23 cellular contexts compared by ENCODE assay signal in the genomic region with DNA sequence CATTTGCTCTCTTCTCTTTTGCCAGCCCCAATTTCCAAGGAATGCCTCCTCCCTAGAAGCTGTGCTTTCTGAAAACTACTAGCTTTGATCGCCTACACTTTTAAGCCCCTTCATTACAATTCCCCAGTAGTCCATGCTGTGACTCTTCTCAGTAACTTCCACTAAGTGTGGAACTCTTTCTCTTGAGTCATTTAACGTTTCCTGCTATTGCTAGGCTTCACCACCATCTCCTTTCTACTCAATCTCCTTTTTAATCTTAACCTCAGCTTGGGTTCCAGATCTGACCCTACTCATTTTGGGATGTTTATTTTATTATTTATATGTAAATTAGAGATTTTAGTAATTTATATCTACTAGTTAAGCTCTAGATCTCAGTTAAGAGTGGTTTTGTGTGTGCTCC.
"Had no signal": no experiment of that assay in that cellular context is flagged by ENCODE, and none has a peak within 500 bp of the region (broad histone marks: within the 10 kb centered on the region; RNA-seq: fewer than 3 reads in every experiment).

No MANE protein-coding gene starts in this region.

- DNase-seq: colonic mucosa; cortex of kidney; dermis blood vessel endothelial cell; dorsolateral prefrontal cortex; effector CD4-positive, alpha-beta T cell; effector CD8-positive, alpha-beta T cell; effector memory CD4-positive, alpha-beta T cell; effector memory CD8-positive, alpha-beta T cell; erythroblast; esophagus squamous epithelium; foreskin keratinocyte; foreskin melanocyte; gastrocnemius medialis; head of caudate nucleus; heart left ventricle; heart right ventricle had no signal

- H3K4me3 ChIP-seq: colonic mucosa, coronary artery, dorsolateral prefrontal cortex, esophagus muscularis mucosa, esophagus squamous epithelium, gastrocnemius medialis, gastroesophageal sphincter, heart left ventricle, heart right ventricle, hepatocyte had no signal

- ATAC-seq: effector memory CD8-positive, alpha-beta T cell; esophagus mucosa; foreskin keratinocyte; gastrocnemius medialis; gastroesophageal sphincter; heart left ventricle; heart right ventricle had no signal

- H3K4me3 Mint-ChIP-seq: dendritic cell treated with granulocyte-macrophage colony-stimulating factor and Interleukin-4, amounts not matched to agents 40 ng/mL and 50 ng/mL, for 4 days; effector memory CD8-positive, alpha-beta T cell had no signal

- H3K27me3 ChIP-seq: colonic mucosa, esophagus muscularis mucosa, esophagus squamous epithelium, foreskin keratinocyte, gastrocnemius medialis, gastroesophageal sphincter, heart right ventricle, hepatocyte had no signal

- H3K27ac ChIP-seq: colonic mucosa, coronary artery, dorsolateral prefrontal cortex, epithelial cell of prostate, esophagus muscularis mucosa, esophagus squamous epithelium, foreskin keratinocyte, gastrocnemius medialis, gastroesophageal sphincter, heart left ventricle, heart right ventricle, hepatocyte had no signal

- H3K36me3 ChIP-seq: colonic mucosa, esophagus muscularis mucosa, esophagus squamous epithelium, gastrocnemius medialis, gastroesophageal sphincter, heart left ventricle, heart right ventricle had no signal

- H3K4me1 ChIP-seq: colonic mucosa, esophagus muscularis mucosa, esophagus squamous epithelium, foreskin keratinocyte, gastrocnemius medialis, gastroesophageal sphincter, heart left ventricle, heart right ventricle had no signal

- H3K9me3 Mint-ChIP-seq: dendritic cell treated with granulocyte-macrophage colony-stimulating factor and Interleukin-4, amounts not matched to agents 40 ng/mL and 50 ng/mL, for 4 days had no signal

- H3K27me3 Mint-ChIP-seq: dendritic cell treated with granulocyte-macrophage colony-stimulating factor and Interleukin-4, amounts not matched to agents 40 ng/mL and 50 ng/mL, for 4 days; effector memory CD8-positive, alpha-beta T cell had no signal

- H3K9me3 ChIP-seq: colonic mucosa, esophagus muscularis mucosa, esophagus squamous epithelium, gastrocnemius medialis, gastroesophageal sphincter, heart left ventricle had no signal

- H3K27ac Mint-ChIP-seq: dendritic cell treated with granulocyte-macrophage colony-stimulating factor and Interleukin-4, amounts not matched to agents 40 ng/mL and 50 ng/mL, for 4 days; effector memory CD8-positive, alpha-beta T cell had no signal
